ENCODE assay signal across 8 cellular contexts in the genomic region with DNA sequence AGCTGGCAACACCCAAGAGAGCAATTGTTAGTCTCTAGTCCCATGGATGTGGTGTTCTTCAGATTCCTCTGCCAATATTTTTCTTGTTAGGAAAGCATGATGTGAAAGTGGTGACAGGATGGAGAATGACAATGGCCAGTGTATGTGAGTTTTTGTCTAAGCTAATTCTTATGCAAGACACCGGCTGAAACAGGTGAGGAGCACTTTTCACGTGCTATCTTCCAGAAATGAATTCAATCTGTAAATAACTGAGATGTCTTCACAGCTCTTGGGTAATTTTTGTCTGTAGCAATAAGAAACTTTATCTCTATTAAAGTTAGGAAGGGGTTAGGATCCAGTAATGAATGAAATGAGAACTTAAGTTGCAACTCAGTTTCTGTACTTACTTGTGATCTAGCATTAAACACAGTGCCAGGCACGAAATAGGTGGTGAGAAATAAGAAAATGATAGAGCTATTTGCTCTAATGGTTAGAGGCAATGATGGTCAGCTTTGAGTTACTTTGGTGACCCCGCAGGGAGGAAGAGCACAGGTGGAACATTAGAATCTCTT. TPM values are rescaled to one million over a fixed set of nuclear protein-coding genes. Genes with fewer than 3 reads are reported as not detected.
A peak's percentile ranks its signal among the peaks of the same experiment; 100 is the strongest.
DNase-seq lines count a peak whose midpoint lies in the region; ATAC-seq and TF ChIP-seq lines count a peak whose summit lies in the region.

No MANE protein-coding gene starts in this region.

- DNase-seq in GM06990 (ENCODE audit: extremely low read depth, insufficient read length): no peak
- no peak for DNase-seq in NT2/D1 (ENCODE audit: low read depth, low spot score)
- no peak for DNase-seq in epithelial cell of proximal tubule (ENCODE audit: low read depth)
- peak; percentile 19 for DNase-seq in pons (ENCODE audit: low spot score)
- DNase-seq in COLO668 (lab: John Stamatoyannopoulos, UW; ENCODE audit: unreplicated experiment): no peak

- H3K9ac ChIP-seq in NT2/D1 (ENCODE audit: insufficient read length, low read depth): peak overlapping the region; percentile 97

- ATAC-seq in GM18868 (IDR thresholded peaks at IDR 0.05; ENCODE audit: unreplicated experiment) (no peak), GM19467 (IDR thresholded peaks at IDR 0.05; ENCODE audit: unreplicated experiment) (no peak), HG03196 (IDR thresholded peaks at IDR 0.05; ENCODE audit: unreplicated experiment) (no peak)

- H3K4me3 ChIP-seq in GM06990 (replicated peaks; ENCODE audit: low read depth, low read length) (peak overlapping the region; percentile 100), NT2/D1 (ENCODE audit: insufficient read length, low read depth) (peak overlapping the region; percentile 95), epithelial cell of proximal tubule (ENCODE audit: low read depth, low read length) (peak overlapping the region; percentile 88)

- TF ChIP-seq CTCF in GM06990 (IDR thresholded peaks at IDR 0.05; ENCODE audit: insufficient read depth, low read length, poor library complexity, severe bottlenecking) (no peak), epithelial cell of proximal tubule (conservative IDR thresholded peaks at IDR 0.05; ENCODE audit: low read depth, low read length) (no peak)

- no peaks in the 10 kb centered on the region for H3K36me3 ChIP-seq in GM06990 (ENCODE audit: control insufficient read depth, insufficient read depth, low read length)
- H3K36me3 ChIP-seq in NT2/D1 (ENCODE audit: insufficient read depth, insufficient read length, low read length): peaks cover 5% of the 10 kb centered on the region

- no peaks in the 10 kb centered on the region for H3K9me3 ChIP-seq in NT2/D1 (ENCODE audit: insufficient read depth, low read length)

- H3K27me3 ChIP-seq in GM06990 (replicated peaks; ENCODE audit: control insufficient read depth, insufficient read depth, low read length) (no peaks in the 10 kb centered on the region), NT2/D1 (ENCODE audit: insufficient read depth, insufficient read length) (no peaks in the 10 kb centered on the region)

- H3K4me1 ChIP-seq in NT2/D1 (ENCODE audit: insufficient read depth, insufficient read length): no peaks in the 10 kb centered on the region

RNA-seq across cellular contexts. Expression of a gene that starts 0.7 kb away (rescaled TPM):
- 36.8 and 38.7 TPM in 2 replicates for total RNA-seq in epithelial cell of proximal tubule
